ENCODE assay signal across 9 cellular contexts in genomic region chr6:6515691-6516607, GRCh38.
DNase-seq lines count a peak whose midpoint lies in the region; ATAC-seq lines count a peak whose summit lies in the region.
"Had no signal": no experiment of that assay in that cellular context is flagged by ENCODE, and none has a peak within 500 bp of the region (broad histone marks: within the 10 kb centered on the region; RNA-seq: fewer than 3 reads in every experiment).

No MANE protein-coding gene starts in this region.

- intact Hi-C loops in CD4-positive, alpha-beta memory T cell (cut with micrococcal nuclease): no loop called here

- peak overlapping the region; percentile 28 to 78 (median 62) for H3K4me3 Mint-ChIP-seq in CD4-positive, alpha-beta memory T cell
- peak overlapping the region; percentile 46 to 84 (median 76) for H3K4me3 Mint-ChIP-seq in naive thymus-derived CD8-positive, alpha-beta T cell

- ATAC-seq in GM21737 (IDR thresholded peaks at IDR 0.05; ENCODE audit: unreplicated experiment) (peak; percentile 60), GM18873 (IDR thresholded peaks at IDR 0.05; ENCODE audit: low FRiP score, unreplicated experiment) (no peak)
- peak; percentile 72 to 77 for ATAC-seq in naive thymus-derived CD8-positive, alpha-beta T cell

- H3K9me3 Mint-ChIP-seq in CD4-positive, alpha-beta memory T cell: no peaks in the 10 kb centered on the region
- H3K9me3 Mint-ChIP-seq in naive thymus-derived CD8-positive, alpha-beta T cell: no peaks in the 10 kb centered on the region

- no peak overlapping the region for H3K9ac ChIP-seq in neuronal stem cell (ENCODE audit: low read depth, low read length, poor library complexity)

- no peak overlapping the region for H3K4ac ChIP-seq in neuronal stem cell (ENCODE audit: low read length)

- H2BK12ac ChIP-seq in neuronal stem cell (ENCODE audit: low read length): no peak overlapping the region

- H4K91ac ChIP-seq in neuronal stem cell (ENCODE audit: low read depth, low read length, poor library complexity): no peak overlapping the region

- 100% methylated on average over 4 of the region's 15 CpGs; no CpG with 5 or more reads in 1 of the 2 donors for WGBS in neuronal stem cell (ENCODE audit: extremely low coverage in 2 of 2, insufficient read length in 2 of 2, insufficient replicate concordance in 1 of 2), 2 donors

- H3K4me3 ChIP-seq in CD4-positive, alpha-beta memory T cell (ENCODE audit: low read length in 2 of 2): no peak overlapping the region
- no peak overlapping the region for H3K4me3 ChIP-seq in neuronal stem cell (ENCODE audit: low read length in 2 of 2)

- H3K14ac ChIP-seq in neuronal stem cell (ENCODE audit: low read length): no peak overlapping the region

- no peak overlapping the region for H3K4me2 ChIP-seq in neuronal stem cell (ENCODE audit: insufficient read depth, low read length, poor library complexity, severe bottlenecking)

- no peak overlapping the region for H2AK5ac ChIP-seq in neuronal stem cell (ENCODE audit: low read depth, low read length)

- H2BK120ac ChIP-seq in neuronal stem cell (ENCODE audit: low read depth, low read length): no peak overlapping the region

- peaks cover 35 to 57% of the 10 kb centered on the region in 2 donors for H3K27me3 Mint-ChIP-seq in CD4-positive, alpha-beta memory T cell
- H3K27me3 Mint-ChIP-seq in naive thymus-derived CD8-positive, alpha-beta T cell: peaks cover 0 to 29% (median 9%) of the 10 kb centered on the region in 5 donors

- peaks cover 6% of the 10 kb centered on the region for H3K4me1 ChIP-seq in CD4-positive, alpha-beta memory T cell (ENCODE audit: insufficient read depth, low read length)
- H3K4me1 ChIP-seq in neuronal stem cell (ENCODE audit: control insufficient read depth in 2 of 2, insufficient read depth in 1 of 2, low read depth in 1 of 2, low read length in 2 of 2): no peaks in the 10 kb centered on the region

- POLR2A ChIA-PET in CD4-positive, alpha-beta memory T cell (lab: Charles Lee; ENCODE audit: partially characterized antibody): no interaction called here
- POLR2A ChIA-PET in naive thymus-derived CD8-positive, alpha-beta T cell (lab: Charles Lee): interaction anchor here (0.6 to 1.1 kb wide), 3 partner anchors 17 to 851 kb away, joined by 3 read pairs; no protein-coding TSS in a partner anchor

- H3K27ac Mint-ChIP-seq in CD4-positive, alpha-beta memory T cell: peak overlapping the region in 6 of 7 donors; percentile 15 to 79 (median 50)
- H3K27ac Mint-ChIP-seq in naive thymus-derived CD8-positive, alpha-beta T cell: peak overlapping the region; percentile 43 to 97 (median 90)

- no peak overlapping the region for H3K27ac ChIP-seq in CD4-positive, alpha-beta memory T cell (ENCODE audit: low read depth, low read length)
- no peak overlapping the region for H3K27ac ChIP-seq in neuronal stem cell (replicated peaks; ENCODE audit: low read length)

- H2AFZ ChIP-seq in neuronal stem cell (ENCODE audit: low read length): no peak overlapping the region

- H3K18ac ChIP-seq in neuronal stem cell (ENCODE audit: low read length): no peak overlapping the region

- H3K23ac ChIP-seq in neuronal stem cell (ENCODE audit: low read depth, low read length, poor library complexity): no peak overlapping the region

- no peak overlapping the region for H4K8ac ChIP-seq in neuronal stem cell (ENCODE audit: low read depth, low read length)

- H2BK15ac ChIP-seq in neuronal stem cell (ENCODE audit: low read length): no peak overlapping the region

- peak; percentile 33 to 65 (median 42) for DNase-seq in CD4-positive, alpha-beta memory T cell
- peak; percentile 53 to 70 for DNase-seq in activated CD4-positive, alpha-beta T cell treated with anti-CD3 and anti-CD28 coated beads, Interleukin-2, amount 50 U/mL, for 48 hours
- DNase-seq in naive thymus-derived CD8-positive, alpha-beta T cell: peak in 9 of 10 donors; percentile 15 to 87 (median 72)
- DNase-seq in NCI-H2107 (lab: John Stamatoyannopoulos, UW) (no peak), mesenteric fat pad (ENCODE audit: low spot score) (no peak), neuronal stem cell (ENCODE audit: low spot score) (no peak)
- DNase-seq: cerebellar nuclear complex had no signal

- peaks cover 5 to 14% (median 10%) of the 10 kb centered on the region in 4 donors for H3K4me1 Mint-ChIP-seq in CD4-positive, alpha-beta memory T cell
- peaks cover 25 to 73% (median 57%) of the 10 kb centered on the region in 4 donors for H3K4me1 Mint-ChIP-seq in naive thymus-derived CD8-positive, alpha-beta T cell

- no peaks in the 10 kb centered on the region for H3K36me3 ChIP-seq in CD4-positive, alpha-beta memory T cell (ENCODE audit: insufficient read depth, low read length)
- no peaks in the 10 kb centered on the region for H3K36me3 ChIP-seq in neuronal stem cell (replicated peaks in 1 of 2; ENCODE audit: control insufficient read depth in 2 of 2, insufficient read depth in 2 of 2, low read length in 2 of 2)

- no peak overlapping the region for H2BK5ac ChIP-seq in neuronal stem cell (ENCODE audit: low read length)

- no peaks in the 10 kb centered on the region for H3K9me3 ChIP-seq in CD4-positive, alpha-beta memory T cell (ENCODE audit: control insufficient read depth in 1 of 2, low read length in 2 of 2)
- no peaks in the 10 kb centered on the region for H3K9me3 ChIP-seq in neuronal stem cell (replicated peaks in 1 of 2; ENCODE audit: control insufficient read depth in 2 of 2, insufficient read depth in 1 of 2, low read depth in 1 of 2, low read length in 2 of 2)

- CTCF ChIA-PET in CD4-positive, alpha-beta memory T cell (lab: Charles Lee; ENCODE audit: partially characterized antibody): interaction anchor here (1.3 kb wide), 2 partner anchors 14 to 20 kb away, joined by 3 read pairs; no protein-coding TSS in a partner anchor

- no peaks in the 10 kb centered on the region for H3K36me3 Mint-ChIP-seq in CD4-positive, alpha-beta memory T cell
- no peaks in the 10 kb centered on the region for H3K36me3 Mint-ChIP-seq in naive thymus-derived CD8-positive, alpha-beta T cell

- H3K27me3 ChIP-seq in CD4-positive, alpha-beta memory T cell (ENCODE audit: insufficient read depth, low read length): no peaks in the 10 kb centered on the region
- H3K27me3 ChIP-seq in neuronal stem cell (ENCODE audit: control insufficient read depth in 3 of 3, insufficient read depth in 3 of 3, low read depth in 1 of 3, low read length in 3 of 3): no peaks in the 10 kb centered on the region

- no peaks in the 10 kb centered on the region for H3K79me1 ChIP-seq in neuronal stem cell (ENCODE audit: low read depth, low read length)

Comparison
In these comparisons a context has a peak if more than half of its experiments do, and no peak if none do; other contexts are left out.
1. DNase-seq: peak in CD4-positive, alpha-beta memory T cell (5 of 5), activated CD4-positive, alpha-beta T cell treated with anti-CD3 and anti-CD28 coated beads, Interleukin-2, amount 50 U/mL, for 48 hours (2 of 2) and naive thymus-derived CD8-positive, alpha-beta T cell (9 of 10); none in NCI-H2107 (single experiment), mesenteric fat pad (single experiment) and neuronal stem cell (single experiment).